12 cellular contexts compared by ENCODE assay signal in genomic region chr1:38577937-38578443, GRCh38.
DNase-seq lines count a peak whose midpoint lies in the region; ATAC-seq and TF ChIP-seq lines count a peak whose summit lies in the region.
"Had no signal": no experiment of that assay in that cellular context is flagged by ENCODE, and none has a peak within 500 bp of the region (broad histone marks: within the 10 kb centered on the region; RNA-seq: fewer than 3 reads in every experiment).

No MANE protein-coding gene starts in this region.

- POLR2A ChIA-PET in A673 (lab: Charles Lee; ENCODE audit: low non-redundant PET) (no interaction called here), HEK293T (lab: Yijun Ruan, JAX) (no interaction called here)
- POLR2A ChIA-PET in naive thymus-derived CD8-positive, alpha-beta T cell (lab: Charles Lee), result no interaction called here

- peaks cover 4% of the 10 kb centered on the region for H3K9me3 Mint-ChIP-seq in chondrocyte (ENCODE audit: low read depth)
- H3K9me3 Mint-ChIP-seq in naive thymus-derived CD8-positive, alpha-beta T cell, result no peaks in the 10 kb centered on the region

- whole genome bisulfite sequencing in prostate gland, result 15% methylated on average over 18 of the region's 18 CpGs

- H3K27me3 ChIP-seq in A673 (replicated peaks; ENCODE audit: insufficient read depth, low read depth, low read length, poor library complexity), result no peaks in the 10 kb centered on the region
- H3K27me3 ChIP-seq in prostate gland (replicated peaks; ENCODE audit: insufficient read depth), result peaks cover 11% of the 10 kb centered on the region
- H3K27me3 ChIP-seq in tibial artery, result peaks cover 0 to 59% of the 10 kb centered on the region in 2 donors

- peak overlapping the region; percentile 78 for H3K4me3 Mint-ChIP-seq in chondrocyte (ENCODE audit: unreplicated experiment)
- peak overlapping the region; percentile 55 to 80 (median 71) for H3K4me3 Mint-ChIP-seq in naive thymus-derived CD8-positive, alpha-beta T cell

- TF ChIP-seq CTCF in A673 (conservative IDR thresholded peaks at IDR 0.05; ENCODE audit: low read depth, low read length) (no peak), GM12865 (IDR thresholded peaks at IDR 0.05; ENCODE audit: insufficient read depth, low read depth, low read length, missing control alignments) (no peak), chondrocyte (IDR thresholded peaks at IDR 0.05) (no peak), prostate gland (IDR thresholded peaks at IDR 0.05) (no peak), tibial artery (IDR thresholded peaks at IDR 0.05) (no peak)

- no peak for DNase-seq in A673 (ENCODE audit: low spot score)
- DNase-seq in GM12865 (ENCODE audit: low read depth), result no peak
- DNase-seq in chondrocyte (ENCODE audit: low spot score), result no peak
- DNase-seq in naive thymus-derived CD8-positive, alpha-beta T cell, result no peak
- DNase-seq in NCI-H526 treated with DMSO at 0.1 percent for 48 hours (lab: John Stamatoyannopoulos, UW), result no peak
- DNase-seq in prostate gland (ENCODE audit: low spot score), result no peak
- DNase-seq in HEK293T (ENCODE audit: extremely low spot score), result no peak
- no peak for DNase-seq in tibial artery
- DNase-seq: activated CD4-positive, alpha-beta T cell treated with anti-CD3 and anti-CD28 coated beads for 1 hour; amniotic stem cell; NCI-H1048; SHP77 treated with DMSO at 0.1 percent for 48 hours had no signal

- H3K36me3 ChIP-seq in A673 (ENCODE audit: insufficient read depth, low read length, poor library complexity, severe bottlenecking), result no peaks in the 10 kb centered on the region
- H3K36me3 ChIP-seq in prostate gland, result no peaks in the 10 kb centered on the region
- H3K36me3 ChIP-seq in tibial artery, result no peaks in the 10 kb centered on the region

- H3K9me3 ChIP-seq in A673 (ENCODE audit: low read depth, low read length, poor library complexity, severe bottlenecking), result no peaks in the 10 kb centered on the region
- no peaks in the 10 kb centered on the region for H3K9me3 ChIP-seq in prostate gland
- no peaks in the 10 kb centered on the region for H3K9me3 ChIP-seq in tibial artery

- CTCF ChIA-PET in A673 (lab: Charles Lee), result no interaction called here
- CTCF ChIA-PET in HEK293T (lab: Yijun Ruan, JAX), result interaction anchor here (0.6 kb wide), 1 partner anchor 246 kb away, joined by 3 read pairs; no protein-coding TSS in a partner anchor

- H3K4me1 ChIP-seq in A673 (ENCODE audit: insufficient read depth, low read length, poor library complexity, severe bottlenecking) (peaks cover 34% of the 10 kb centered on the region), prostate gland (replicated peaks) (no peaks in the 10 kb centered on the region), tibial artery (peaks cover 0 to 6% (median 0%) of the 10 kb centered on the region in 4 donors)

- H3K27ac Mint-ChIP-seq in chondrocyte (ENCODE audit: unreplicated experiment), result peak overlapping the region; percentile 23
- peak overlapping the region in 4 of 10 donors; percentile 2 to 85 (median 18) for H3K27ac Mint-ChIP-seq in naive thymus-derived CD8-positive, alpha-beta T cell

- intact Hi-C loops in A673 (cut with micrococcal nuclease; ENCODE audit: unreplicated experiment), result no loop called here
- intact Hi-C loops in prostate gland (cut with DNase I), result no loop called here
- intact Hi-C loops in tibial artery (cut with DNase I; ENCODE audit: low total_unique reads), result no loop called here

- H3K36me3 Mint-ChIP-seq in chondrocyte (ENCODE audit: low read depth), result no peaks in the 10 kb centered on the region
- no peaks in the 10 kb centered on the region for H3K36me3 Mint-ChIP-seq in naive thymus-derived CD8-positive, alpha-beta T cell

- peaks cover 12% of the 10 kb centered on the region for H3K4me1 Mint-ChIP-seq in chondrocyte (ENCODE audit: low read depth)
- H3K4me1 Mint-ChIP-seq in naive thymus-derived CD8-positive, alpha-beta T cell, result peaks cover 4 to 19% (median 12%) of the 10 kb centered on the region in 4 donors

- BruUV-seq in A673 (replicated peaks; lab: Mats Ljungman, UMichigan), result no TSS peak

- H3K4me3 ChIP-seq in A673 (ENCODE audit: low read depth, low read length, poor library complexity, severe bottlenecking) (peak overlapping the region; percentile 12), GM12865 (ENCODE audit: low read depth, low read length) (peak overlapping the region; percentile 3; the same call in 1 of the 2 replicates), prostate gland (no peak overlapping the region), tibial artery (no peak overlapping the region)

- no peak for ATAC-seq in naive thymus-derived CD8-positive, alpha-beta T cell

- no peak for TF ChIP-seq POLR2A in prostate gland (IDR thresholded peaks at IDR 0.05)

- no peak overlapping the region for H3K27ac ChIP-seq in A673 (ENCODE audit: low read depth, low read length, poor library complexity, severe bottlenecking)
- H3K27ac ChIP-seq in prostate gland, result no peak overlapping the region
- H3K27ac ChIP-seq in tibial artery, result no peak overlapping the region

- H3K27me3 Mint-ChIP-seq in chondrocyte (ENCODE audit: low read depth), result peaks cover 2% of the 10 kb centered on the region
- H3K27me3 Mint-ChIP-seq in naive thymus-derived CD8-positive, alpha-beta T cell, result peaks cover 22 to 59% (median 47%) of the 10 kb centered on the region in 5 donors

TF ChIP-seq in HEK293T, 16 proteins besides CTCF, POLR2A, EP300 and RAD21:
- TF ChIP-seq CTBP1 (IDR thresholded peaks at IDR 0.05; ENCODE audit: borderline replicate concordance) (no peak), BHLHE40 (IDR thresholded peaks at IDR 0.05; ENCODE audit: borderline replicate concordance) (no peak), SP1 (IDR thresholded peaks at IDR 0.05) (no peak), FOXK2 (IDR thresholded peaks at IDR 0.05) (no peak), LEF1 (IDR thresholded peaks at IDR 0.05; ENCODE audit: borderline replicate concordance) (no peak), L3MBTL2 (conservative IDR thresholded peaks at IDR 0.05) (no peak), FOXA1 (IDR thresholded peaks at IDR 0.05) (no peak), TARDBP (IDR thresholded peaks at IDR 0.05) (no peak), HDGF (IDR thresholded peaks at IDR 0.05; ENCODE audit: borderline replicate concordance) (no peak), ELF4 (IDR thresholded peaks at IDR 0.05) (no peak), ZNF384 (IDR thresholded peaks at IDR 0.05) (no peak), NFRKB (IDR thresholded peaks at IDR 0.05) (no peak), FOXM1 (IDR thresholded peaks at IDR 0.05; ENCODE audit: borderline replicate concordance) (no peak), ARNT (IDR thresholded peaks at IDR 0.05) (no peak), SUZ12 (IDR thresholded peaks at IDR 0.05) (no peak)
- TF ChIP-seq, protein P1, sequence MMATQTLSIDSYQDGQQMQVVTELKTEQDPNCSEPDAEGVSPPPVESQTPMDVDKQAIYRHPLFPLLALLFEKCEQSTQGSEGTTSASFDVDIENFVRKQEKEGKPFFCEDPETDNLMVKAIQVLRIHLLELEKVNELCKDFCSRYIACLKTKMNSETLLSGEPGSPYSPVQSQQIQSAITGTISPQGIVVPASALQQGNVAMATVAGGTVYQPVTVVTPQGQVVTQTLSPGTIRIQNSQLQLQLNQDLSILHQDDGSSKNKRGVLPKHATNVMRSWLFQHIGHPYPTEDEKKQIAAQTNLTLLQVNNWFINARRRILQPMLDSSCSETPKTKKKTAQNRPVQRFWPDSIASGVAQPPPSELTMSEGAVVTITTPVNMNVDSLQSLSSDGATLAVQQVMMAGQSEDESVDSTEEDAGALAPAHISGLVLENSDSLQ (IDR thresholded peaks at IDR 0.05), result no peak

Comparison
In these comparisons a context has a peak if more than half of its experiments do, and no peak if none do; other contexts are left out.
1. H3K4me3 ChIP-seq: peak in A673 (single experiment) and GM12865 (single experiment); none in prostate gland (0 of 2) and tibial artery (0 of 2).